In genomic region chr17:28379814-28380571, GRCh38 we compare ENCODE assay signal across 1 cellular context.
TF ChIP-seq lines count a peak whose summit lies in the region.

No MANE protein-coding gene starts in this region.

TF ChIP-seq in A549, 52 proteins besides CTCF, POLR2A, EP300 and RAD21 (continued from another document):
- TF ChIP-seq REST (IDR thresholded peaks at IDR 0.05) (no peak), USF2 (IDR thresholded peaks at IDR 0.05) (no peak), NR3C1 (IDR thresholded peaks at IDR 0.05) (no peak), ZC3H11A (IDR thresholded peaks at IDR 0.05) (no peak), E2F6 (IDR thresholded peaks at IDR 0.05; ENCODE audit: borderline replicate concordance, low read depth) (no peak), JUN (IDR thresholded peaks at IDR 0.05) (peak in 1 of 2 experiments; percentile 66; a peak in 3 of 5 replicates), MAFK (IDR thresholded peaks at IDR 0.05; ENCODE audit: partially characterized antibody) (no peak), HOXB13 (CRISPR knock-in tag; IDR thresholded peaks at IDR 0.05; ENCODE audit: low read depth) (no peak), CEBPB (IDR thresholded peaks at IDR 0.05) (peak; percentile 72 to 85), JUNB (IDR thresholded peaks at IDR 0.05) (0 out of 2 replicates have a peak, but pooled peaks have one; percentile 27), ATOH8 (CRISPR knock-in tag; IDR thresholded peaks at IDR 0.05; ENCODE audit: low read depth) (no peak), FOSB (CRISPR knock-in tag; IDR thresholded peaks at IDR 0.05) (no peak), TP53 (CRISPR knock-in tag; IDR thresholded peaks at IDR 0.05) (no peak), CBX2 (IDR thresholded peaks at IDR 0.05; ENCODE audit: borderline replicate concordance, low read depth) (no peak)
TF ChIP-seq in A549: peak in this region for 7.
